9 cellular contexts compared by ENCODE assay signal in the genomic region with DNA sequence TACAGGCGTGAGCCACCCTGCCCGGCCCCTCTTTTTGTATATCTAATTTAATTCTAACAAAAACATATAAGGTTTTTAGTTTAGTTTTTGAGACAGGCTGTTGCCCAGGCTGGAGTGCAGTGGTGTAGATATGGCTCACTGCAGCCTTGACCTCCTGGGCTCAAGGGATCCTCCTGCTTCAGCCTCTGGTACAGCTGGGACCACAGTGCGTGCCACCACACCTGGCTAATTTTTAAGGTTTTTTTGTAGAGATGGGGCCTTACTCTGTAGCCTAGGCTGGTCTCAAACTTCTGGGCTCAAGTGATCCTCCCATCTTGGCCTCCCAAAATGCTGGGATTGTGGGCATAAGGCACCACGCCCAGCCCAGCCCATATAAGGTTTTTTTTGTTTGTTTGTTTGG. TPM values are rescaled to one million over a fixed set of nuclear protein-coding genes. Genes with fewer than 3 reads are reported as not detected.
A peak's percentile ranks its signal among the peaks of the same experiment; 100 is the strongest.
DNase-seq lines count a peak whose midpoint lies in the region; ATAC-seq and TF ChIP-seq lines count a peak whose summit lies in the region.
"Had no signal": no experiment of that assay in that cellular context is flagged by ENCODE, and none has a peak within 500 bp of the region (broad histone marks: within the 10 kb centered on the region; RNA-seq: fewer than 3 reads in every experiment).

No MANE protein-coding gene starts in this region.

- H3K9me3 ChIP-seq in stomach smooth muscle (ENCODE audit: control insufficient read depth in 2 of 2, low read length in 2 of 2) = no peaks in the 10 kb centered on the region
- H3K9me3 ChIP-seq: prostate gland had no signal

- H3K79me2 ChIP-seq in KMS-11 (ENCODE audit: insufficient read depth, low read depth) = 0 out of 2 replicates have a peak, but pooled peaks cover 3% of the 10 kb centered on the region

- H3K36me3 ChIP-seq in KMS-11 (ENCODE audit: insufficient read depth) (no peaks in the 10 kb centered on the region), stomach smooth muscle (ENCODE audit: control insufficient read depth in 2 of 2, insufficient read depth in 2 of 2, low read length in 2 of 2) (peaks cover 2% of the 10 kb centered on the region in 2 donors)
- H3K36me3 ChIP-seq: prostate gland had no signal

- no peaks in the 10 kb centered on the region for H3K9me3 Mint-ChIP-seq in activated naive CD8-positive, alpha-beta T cell treated with anti-CD3 and anti-CD28 coated beads, Interleukin-2, amount 10 ng/mL, durations not matched to agents 7 days and 5 days

- H3K4me1 ChIP-seq in KMS-11 (ENCODE audit: low read depth, poor library complexity, severe bottlenecking) = peaks cover 49% of the 10 kb centered on the region
- peaks cover 14% of the 10 kb centered on the region for H3K4me1 ChIP-seq in stomach smooth muscle (ENCODE audit: control insufficient read depth, insufficient read depth, low read length)

- H3K36me3 Mint-ChIP-seq in activated naive CD8-positive, alpha-beta T cell treated with anti-CD3 and anti-CD28 coated beads, Interleukin-2, amount 10 ng/mL, durations not matched to agents 7 days and 5 days = peaks cover 9% of the 10 kb centered on the region

- H3K9ac ChIP-seq in KMS-11 = peak overlapping the region; percentile 58; the same call in 1 of the 2 replicates
- no peak overlapping the region for H3K9ac ChIP-seq in stomach smooth muscle (ENCODE audit: low read length in 2 of 2)

- H3K4me3 ChIP-seq in KMS-11 (IDR thresholded peaks at IDR 0.05; ENCODE audit: insufficient read depth, low read depth, low read length) (no peak overlapping the region), stomach smooth muscle (ENCODE audit: low read length in 2 of 2) (no peak overlapping the region)
- H3K4me3 ChIP-seq: prostate gland had no signal

- H3K27ac ChIP-seq in KMS-11 (peak overlapping the region; percentile 88), layer of hippocampus (ENCODE audit: low read depth, low read length) (peak overlapping the region; percentile 75), stomach smooth muscle (ENCODE audit: low read length) (peak overlapping the region; percentile 84)

- H3K4me2 ChIP-seq in KMS-11 = peak overlapping the region; percentile 68; the same call in 1 of the 2 replicates

- no peak for ATAC-seq in activated naive CD8-positive, alpha-beta T cell treated with anti-CD3 and anti-CD28 coated beads, Interleukin-2, amount 10 ng/mL, durations not matched to agents 7 days and 5 days (ENCODE audit: low read depth)

- no peak overlapping the region for H2AFZ ChIP-seq in KMS-11 (ENCODE audit: low read depth)

- no peak for TF ChIP-seq CTCF in KMS-11 (conservative IDR thresholded peaks at IDR 0.05; ENCODE audit: low read depth, low read length)

- no peaks in the 10 kb centered on the region for H4K20me1 ChIP-seq in KMS-11 (ENCODE audit: insufficient read depth)

- DNase-seq in activated naive CD8-positive, alpha-beta T cell treated with anti-CD3 and anti-CD28 coated beads, Interleukin-2, amount 10 ng/mL, durations not matched to agents 7 days and 5 days = no peak
- DNase-seq in NCI-H2227 treated with DMSO at 0.1 percent for 48 hours (lab: John Stamatoyannopoulos, UW) (no peak), midbrain (lab: John Stamatoyannopoulos, UW) (no peak), nucleus accumbens (lab: John Stamatoyannopoulos, UW) (no peak)
- DNase-seq: NCI-H446 had no signal

- POLR2A ChIA-PET in activated naive CD8-positive, alpha-beta T cell treated with anti-CD3 and anti-CD28 coated beads, Interleukin-2, amount 10 ng/mL, durations not matched to agents 7 days and 5 days (lab: Charles Lee) = interaction anchor here (1.1 to 9.7 kb wide), 3 partner anchors 19 to 48 kb away, joined by 4 to 98 read pairs (median 5); a partner anchor contains a TSS

- peak overlapping the region; percentile 88 for H3K27ac Mint-ChIP-seq in activated naive CD8-positive, alpha-beta T cell treated with anti-CD3 and anti-CD28 coated beads, Interleukin-2, amount 10 ng/mL, durations not matched to agents 7 days and 5 days

- peaks cover 38% of the 10 kb centered on the region for H3K4me1 Mint-ChIP-seq in activated naive CD8-positive, alpha-beta T cell treated with anti-CD3 and anti-CD28 coated beads, Interleukin-2, amount 10 ng/mL, durations not matched to agents 7 days and 5 days

- no peak overlapping the region for H3K4me3 Mint-ChIP-seq in activated naive CD8-positive, alpha-beta T cell treated with anti-CD3 and anti-CD28 coated beads, Interleukin-2, amount 10 ng/mL, durations not matched to agents 7 days and 5 days

- H3K27me3 Mint-ChIP-seq in activated naive CD8-positive, alpha-beta T cell treated with anti-CD3 and anti-CD28 coated beads, Interleukin-2, amount 10 ng/mL, durations not matched to agents 7 days and 5 days = no peaks in the 10 kb centered on the region

- no peaks in the 10 kb centered on the region for H3K27me3 ChIP-seq in KMS-11 (ENCODE audit: insufficient read depth, low read depth)
- no peaks in the 10 kb centered on the region for H3K27me3 ChIP-seq in layer of hippocampus (ENCODE audit: control insufficient read depth, insufficient read depth, low read length)
- H3K27me3 ChIP-seq in stomach smooth muscle (ENCODE audit: control insufficient read depth in 1 of 2, insufficient read depth in 2 of 2, low read length in 2 of 2) = no peaks in the 10 kb centered on the region

RNA-seq across cellular contexts. Expression of a gene that starts 18.8 kb away (rescaled TPM):
- 100 to 1,000 TPM; 161 to 172 TPM for total RNA-seq in activated naive CD8-positive, alpha-beta T cell treated with anti-CD3 and anti-CD28 coated beads, Interleukin-2, amount 10 ng/mL, durations not matched to agents 7 days and 5 days

RNA-seq across cellular contexts. Expression of a gene that starts 31.2 kb away (rescaled TPM):
- total RNA-seq in activated naive CD8-positive, alpha-beta T cell treated with anti-CD3 and anti-CD28 coated beads, Interleukin-2, amount 10 ng/mL, durations not matched to agents 7 days and 5 days = 100 to 1,000 TPM; 302 to 303 TPM
